In genomic region chr3:30644615-30645014, GRCh38 we compare ENCODE assay signal across 8 cellular contexts. TPM values are rescaled to one million over a fixed set of nuclear protein-coding genes. Genes with fewer than 3 reads are reported as not detected.
DNase-seq lines count a peak whose midpoint lies in the region; ATAC-seq and TF ChIP-seq lines count a peak whose summit lies in the region.

No MANE protein-coding gene starts in this region.

- H4K8ac ChIP-seq in H9 (replicated peaks; ENCODE audit: insufficient read length, low read depth, low read length), result no peak overlapping the region

- H3K36me3 Mint-ChIP-seq in H9 (ENCODE audit: insufficient read depth in 1 of 3, low read depth in 3 of 3), result peaks cover 27 to 38% (median 28%) of the 10 kb centered on the region in 3 experiments

- H3K36me3 ChIP-seq in DND-41 (ENCODE audit: insufficient read depth, low read length) (peaks cover 43% of the 10 kb centered on the region), stomach smooth muscle (ENCODE audit: control insufficient read depth in 2 of 2, insufficient read depth in 2 of 2, low read length in 2 of 2) (peaks cover 21 to 22% of the 10 kb centered on the region in 2 donors)

- H3K9ac ChIP-seq in DND-41 (ENCODE audit: low read depth, low read length) (peak overlapping the region; percentile 33), stomach smooth muscle (ENCODE audit: low read length in 2 of 2) (no peak overlapping the region), H9 (ENCODE audit: extremely low read depth, insufficient read length, low read length) (no peak overlapping the region)

- no peak overlapping the region for H2BK12ac ChIP-seq in H9 (ENCODE audit: insufficient read length, low read depth, low read length)

- DNase-seq in DND-41 (peak; percentile 66), hepatic stellate cell (ENCODE audit: low spot score) (peak; percentile 17), ecto neural progenitor cell (ENCODE audit: low spot score) (no peak), H9 (no peak)
- DNase-seq in Jurkat, Clone E6-1 (ENCODE audit: low read depth, low spot score), result peak; percentile 95
- peak; percentile 18 for DNase-seq in activated effector memory CD4-positive, alpha-beta T cell treated with Interleukin-2 at 50 U/mL for 16 hours

- H3K27ac ChIP-seq in DND-41 (ENCODE audit: low read length), result peak overlapping the region; percentile 79
- H3K27ac ChIP-seq in stomach smooth muscle (ENCODE audit: low read length), result peak overlapping the region; percentile 42
- no peak overlapping the region for H3K27ac ChIP-seq in H9 (ENCODE audit: insufficient read length, low read depth, low read length)

- H3K23ac ChIP-seq in H9 (ENCODE audit: insufficient read length, low read depth, low read length), result no peak overlapping the region

- no peak overlapping the region for H2BK20ac ChIP-seq in H9 (ENCODE audit: low read depth, low read length, poor library complexity, severe bottlenecking)

- no peak overlapping the region for H3T11ph ChIP-seq in H9 (ENCODE audit: low read length)

- H3K9me3 ChIP-seq in DND-41 (ENCODE audit: insufficient read depth, low read length, severe bottlenecking) (no peaks in the 10 kb centered on the region), stomach smooth muscle (ENCODE audit: control insufficient read depth in 2 of 2, low read length in 2 of 2) (no peaks in the 10 kb centered on the region), H9 (ENCODE audit: control insufficient read depth, low read depth, low read length) (no peaks in the 10 kb centered on the region)

- no peak overlapping the region for H2AFZ ChIP-seq in DND-41 (ENCODE audit: low read depth, low read length)
- H2AFZ ChIP-seq in H9 (ENCODE audit: low read length), result no peak overlapping the region

- H4K20me1 ChIP-seq in DND-41 (ENCODE audit: insufficient read depth, low read length) (peaks cover 23% of the 10 kb centered on the region), H9 (ENCODE audit: control insufficient read depth, insufficient read depth, insufficient read length) (no peaks in the 10 kb centered on the region)

- no CpG with 5 or more reads among the region's 2 CpGs for WGBS in H9 (ENCODE audit: extremely low coverage, insufficient read length, low lambda C conversion rate)

- H3K23me2 ChIP-seq in H9 (ENCODE audit: insufficient read length, low read depth, low read length, poor library complexity, severe bottlenecking), result no peaks in the 10 kb centered on the region

- no peak overlapping the region for H4K91ac ChIP-seq in H9 (ENCODE audit: insufficient read length, low read depth, low read length)

- H3K4me3 Mint-ChIP-seq in H9, result no peak overlapping the region

- TF ChIP-seq CTCF in DND-41 (IDR thresholded peaks at IDR 0.05; ENCODE audit: borderline replicate concordance, extremely low read depth, low read length, poor library complexity, severe bottlenecking) (no peak), H9 (conservative IDR thresholded peaks at IDR 0.05) (no peak)

- H3K18ac ChIP-seq in H9 (ENCODE audit: insufficient read length, low read depth, low read length), result no peak overlapping the region

- H4K5ac ChIP-seq in H9 (ENCODE audit: insufficient read length, low read depth, low read length), result no peak overlapping the region

- H2AK5ac ChIP-seq in H9 (ENCODE audit: insufficient read length, low read length), result no peak overlapping the region

- H3K4me1 Mint-ChIP-seq in H9, result peaks cover 13 to 17% of the 10 kb centered on the region in 2 experiments

- H3K4me3 ChIP-seq in DND-41 (ENCODE audit: low read depth in 1 of 2, low read length in 2 of 2), result no peak overlapping the region
- H3K4me3 ChIP-seq in Jurkat, Clone E6-1 (ENCODE audit: low read length), result peak overlapping the region; percentile 12
- no peak overlapping the region for H3K4me3 ChIP-seq in stomach smooth muscle (ENCODE audit: low read length in 2 of 2)

- no peak overlapping the region for H2BK120ac ChIP-seq in H9 (ENCODE audit: low read depth, low read length, poor library complexity, severe bottlenecking)

- H3K27me3 Mint-ChIP-seq in H9 (ENCODE audit: low read depth), result no peaks in the 10 kb centered on the region

- H3K4ac ChIP-seq in H9 (ENCODE audit: low read depth, low read length), result no peak overlapping the region

- no peaks in the 10 kb centered on the region for H3K9me3 Mint-ChIP-seq in H9

- peak overlapping the region; percentile 44 for H3K4me2 ChIP-seq in DND-41 (ENCODE audit: insufficient read depth, low read length)
- no peak overlapping the region for H3K4me2 ChIP-seq in H9 (ENCODE audit: insufficient read depth, insufficient read length, low read length)

- no peak overlapping the region for H3K14ac ChIP-seq in H9 (ENCODE audit: insufficient read depth, low read length)

- no peaks in the 10 kb centered on the region for H3K79me1 ChIP-seq in H9 (ENCODE audit: insufficient read depth, low read depth, low read length, poor library complexity, severe bottlenecking)

- no peak overlapping the region for H3K27ac Mint-ChIP-seq in H9

- peaks cover 59% of the 10 kb centered on the region for H3K79me2 ChIP-seq in DND-41 (ENCODE audit: insufficient read depth, low read length)
- peaks cover 7% of the 10 kb centered on the region; the same call in 1 of the 2 replicates for H3K79me2 ChIP-seq in H9 (ENCODE audit: insufficient read depth, low read length)

- H3K27me3 ChIP-seq in DND-41 (ENCODE audit: insufficient read depth, low read length, poor library complexity) (no peaks in the 10 kb centered on the region), stomach smooth muscle (ENCODE audit: control insufficient read depth in 1 of 2, insufficient read depth in 2 of 2, low read length in 2 of 2) (no peaks in the 10 kb centered on the region), H9 (ENCODE audit: insufficient read depth, low read length) (no peaks in the 10 kb centered on the region)

- no peak overlapping the region for H2BK5ac ChIP-seq in H9 (ENCODE audit: insufficient read length, low read length)

- peaks cover 60% of the 10 kb centered on the region for H3K4me1 ChIP-seq in DND-41 (ENCODE audit: insufficient read depth, low read length)
- H3K4me1 ChIP-seq in stomach smooth muscle (ENCODE audit: control insufficient read depth, insufficient read depth, low read length), result peaks cover 30% of the 10 kb centered on the region
- peaks cover 7% of the 10 kb centered on the region; the same call in 1 of the 2 replicates for H3K4me1 ChIP-seq in H9 (ENCODE audit: insufficient read depth, low read length)

- ATAC-seq in DND-41 (ENCODE audit: insufficient read depth, low read depth) (peak; percentile 82), GM21447 (IDR thresholded peaks at IDR 0.05; ENCODE audit: unreplicated experiment) (peak; percentile 76)

- H2BK15ac ChIP-seq in H9 (ENCODE audit: low read depth, low read length), result no peak overlapping the region

- no peak overlapping the region for H3K56ac ChIP-seq in H9 (ENCODE audit: insufficient read length, low read depth, low read length)

RNA-seq across cellular contexts. Expression of gene TGFBR2, which starts 38.2 kb away (rescaled TPM):
- polyA plus RNA-seq in Jurkat, Clone E6-1 (2012; ENCODE audit: insufficient read depth, insufficient read length), result 10.0 TPM
- total RNA-seq in H9 (2021), result 9.6 and 10.6 TPM in 2 replicates

Comparison
In these comparisons a context has a peak if more than half of its experiments do, and no peak if none do; other contexts are left out.
1. DNase-seq: peak in DND-41 (single experiment), Jurkat, Clone E6-1 (single experiment), activated effector memory CD4-positive, alpha-beta T cell treated with Interleukin-2 at 50 U/mL for 16 hours (single experiment) and hepatic stellate cell (single experiment); none in ecto neural progenitor cell (single experiment) and H9 (single experiment).